10 cellular contexts compared by ENCODE assay signal in genomic region chrX:72045552-72046277, GRCh38.
DNase-seq lines count a peak whose midpoint lies in the region; TF ChIP-seq lines count a peak whose summit lies in the region.
"Had no signal": no experiment of that assay in that cellular context is flagged by ENCODE, and none has a peak within 500 bp of the region (broad histone marks: within the 10 kb centered on the region; RNA-seq: fewer than 3 reads in every experiment).

No MANE protein-coding gene starts in this region.

- H3K4me2 ChIP-seq in trophoblast cell (ENCODE audit: low read length): no peak overlapping the region

- H4K12ac ChIP-seq in trophoblast cell (ENCODE audit: low read depth, low read length): no peak overlapping the region

- no peaks in the 10 kb centered on the region for H3K27me3 Mint-ChIP-seq in osteocyte (ENCODE audit: unreplicated experiment)

- no peaks in the 10 kb centered on the region for H3K79me2 ChIP-seq in trophoblast cell (ENCODE audit: control insufficient read depth, insufficient read depth, low read length, poor library complexity)

- H2BK120ac ChIP-seq in trophoblast cell (ENCODE audit: insufficient read depth, low read length, poor library complexity): peak overlapping the region; percentile 48

- H3K4me1 ChIP-seq in esophagus (ENCODE audit: control insufficient read depth in 2 of 2, insufficient read depth in 2 of 2, low read length in 1 of 2) (no peaks in the 10 kb centered on the region), trophoblast cell (ENCODE audit: control insufficient read depth in 1 of 2, insufficient read depth in 2 of 2, low read length in 2 of 2) (peaks cover 21 to 40% of the 10 kb centered on the region in 2 experiments)

- 40 to 59% methylated on average over 9 of the region's 9 CpGs for WGBS in esophagus, 2 donors
- no CpG with 5 or more reads among the region's 9 CpGs for WGBS in trophoblast cell (ENCODE audit: extremely low coverage, insufficient coverage, insufficient read length)

- H3K9me3 ChIP-seq in esophagus (ENCODE audit: control insufficient read depth in 2 of 2, insufficient read depth in 1 of 2, low read depth in 1 of 2, low read length in 1 of 2): no peaks in the 10 kb centered on the region
- no peaks in the 10 kb centered on the region for H3K9me3 ChIP-seq in trophoblast cell (ENCODE audit: insufficient read depth, low read depth, low read length)
- H3K9me3 ChIP-seq: SJSA1 had no signal

- no peaks in the 10 kb centered on the region for H3K9me3 Mint-ChIP-seq in osteocyte (ENCODE audit: unreplicated experiment)

- TF ChIP-seq CTCF in osteocyte (IDR thresholded peaks at IDR 0.05): no peak

- peaks cover 2% of the 10 kb centered on the region for H3K36me3 Mint-ChIP-seq in osteocyte (ENCODE audit: unreplicated experiment)

- H3K36me3 ChIP-seq in H7 (replicated peaks; ENCODE audit: control insufficient read depth, insufficient read depth, low read length): no peaks in the 10 kb centered on the region
- no peaks in the 10 kb centered on the region for H3K36me3 ChIP-seq in esophagus (ENCODE audit: control insufficient read depth in 2 of 2, insufficient read depth in 2 of 2, low read length in 1 of 2)
- H3K36me3 ChIP-seq in trophoblast cell (ENCODE audit: control insufficient read depth in 1 of 2, insufficient read depth in 2 of 2, low read length in 2 of 2): no peaks in the 10 kb centered on the region
- H3K36me3 ChIP-seq: SJSA1 had no signal

- peak overlapping the region; percentile 49 for H3K14ac ChIP-seq in trophoblast cell (ENCODE audit: low read length)

- no peak overlapping the region for H2BK12ac ChIP-seq in trophoblast cell (ENCODE audit: low read length)

- no peak overlapping the region for H3K18ac ChIP-seq in trophoblast cell (ENCODE audit: low read length)

- no peak overlapping the region for H3K27ac Mint-ChIP-seq in osteocyte (ENCODE audit: unreplicated experiment)

- H2BK5ac ChIP-seq in trophoblast cell (ENCODE audit: low read depth, low read length, poor library complexity): no peak overlapping the region

- H4K91ac ChIP-seq in trophoblast cell (ENCODE audit: low read depth, low read length): peak overlapping the region; percentile 53

- DNase-seq in H7 (peak; percentile 72), RPMI7951 (ENCODE audit: low read depth) (peak; percentile 41), trophoblast cell (no peak), osteocyte (ENCODE audit: extremely low spot score, unreplicated experiment) (no peak), HK-2 (ENCODE audit: unreplicated experiment) (no peak), NK-92 (lab: John Stamatoyannopoulos, UW; ENCODE audit: unreplicated experiment) (no peak), kidney tubule cell (ENCODE audit: low spot score) (no peak)
- DNase-seq: stimulated activated CD4-positive, alpha-beta T cell treated with anti-CD3 and anti-CD28 coated beads, Interleukin-2, amount 100 ng/mL, for 48 hours had no signal

- H3K23ac ChIP-seq in trophoblast cell (ENCODE audit: low read length): no peak overlapping the region

- H3K27ac ChIP-seq in esophagus (ENCODE audit: low read depth in 2 of 2, low read length in 1 of 2) (peak overlapping the region; percentile 42 to 65), trophoblast cell (ENCODE audit: low read depth, low read length) (peak overlapping the region; percentile 89)
- H3K27ac ChIP-seq: SJSA1 had no signal

- no peak overlapping the region for H3K9ac ChIP-seq in trophoblast cell (ENCODE audit: low read length)

- H3K27me3 ChIP-seq in H7 (ENCODE audit: control insufficient read depth, insufficient read depth, low read length): no peaks in the 10 kb centered on the region
- no peaks in the 10 kb centered on the region for H3K27me3 ChIP-seq in esophagus (ENCODE audit: control insufficient read depth in 1 of 2, insufficient read depth in 2 of 2, low read length in 2 of 2)
- no peaks in the 10 kb centered on the region for H3K27me3 ChIP-seq in trophoblast cell (ENCODE audit: insufficient read depth, low read length)
- H3K27me3 ChIP-seq: SJSA1 had no signal

- H2AFZ ChIP-seq in trophoblast cell (ENCODE audit: insufficient read depth, low read length, poor library complexity): no peak overlapping the region

- H3K4me3 ChIP-seq in H7 (ENCODE audit: insufficient read depth, low read depth, low read length) (no peak overlapping the region), esophagus (ENCODE audit: low read depth in 1 of 2, low read length in 2 of 2) (no peak overlapping the region), trophoblast cell (ENCODE audit: low read depth, low read length) (no peak overlapping the region)
- H3K4me3 ChIP-seq: SJSA1 had no signal

- H3K4ac ChIP-seq in trophoblast cell (ENCODE audit: low read depth, low read length): no peak overlapping the region

- H3K4me1 Mint-ChIP-seq in osteocyte (ENCODE audit: unreplicated experiment): peaks cover 25% of the 10 kb centered on the region

- peaks cover 26% of the 10 kb centered on the region for H3K79me1 ChIP-seq in trophoblast cell (ENCODE audit: low read length)

- H2AK5ac ChIP-seq in trophoblast cell (ENCODE audit: low read length): no peak overlapping the region

- H4K8ac ChIP-seq in trophoblast cell (ENCODE audit: low read depth, low read length): peak overlapping the region; percentile 54

- H3K4me3 Mint-ChIP-seq in osteocyte (ENCODE audit: unreplicated experiment): no peak overlapping the region

Comparison
In these comparisons a context has a peak if more than half of its experiments do, and no peak if none do; other contexts are left out.
1. DNase-seq: peak in H7 (single experiment) and RPMI7951 (single experiment); none in trophoblast cell (0 of 2), osteocyte (single experiment), HK-2 (single experiment), NK-92 (single experiment) and kidney tubule cell (single experiment).